In the genomic region with DNA sequence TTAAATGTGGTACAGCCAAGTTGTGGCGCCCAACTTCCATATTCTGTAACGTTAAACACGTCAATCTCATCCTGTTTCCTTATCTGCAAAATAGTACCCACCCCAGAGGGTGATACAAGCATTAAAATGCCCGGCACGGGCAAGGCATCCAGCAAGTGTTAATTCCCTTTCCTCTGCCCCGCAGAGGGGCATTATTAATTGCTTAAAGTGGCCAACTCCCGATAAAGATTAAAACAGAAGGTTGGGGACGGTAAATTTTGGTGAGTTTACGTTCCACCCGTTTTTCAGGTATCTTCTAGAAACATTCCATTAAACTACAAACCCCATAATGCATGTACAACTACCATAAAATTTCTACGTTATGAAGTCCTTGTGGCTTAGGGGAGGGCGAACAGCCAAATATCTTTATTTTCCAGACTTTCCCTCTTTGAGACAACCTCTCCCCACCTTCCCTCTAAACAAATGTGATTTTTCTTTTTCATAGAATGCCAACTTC, we compare ENCODE assay signal across 8 cellular contexts. TPM values are rescaled to one million over a fixed set of nuclear protein-coding genes. Genes with fewer than 3 reads are reported as not detected.
DNase-seq lines count a peak whose midpoint lies in the region; ATAC-seq and TF ChIP-seq lines count a peak whose summit lies in the region.

No MANE protein-coding gene starts in this region.

- H3K9me3 Mint-ChIP-seq in CD8-positive, alpha-beta memory T cell, result no peaks in the 10 kb centered on the region
- no peaks in the 10 kb centered on the region for H3K9me3 Mint-ChIP-seq in activated CD4-positive, alpha-beta memory T cell treated with anti-CD3 and anti-CD28 coated beads, Interleukin-2, amount 10 ng/mL, durations not matched to agents 7 days and 5 days
- H3K9me3 Mint-ChIP-seq in progenitor cell of endocrine pancreas (ENCODE audit: low read depth), result no peaks in the 10 kb centered on the region

- no peaks in the 10 kb centered on the region for H3K27me3 ChIP-seq in CD8-positive, alpha-beta memory T cell (ENCODE audit: insufficient read depth, low read length, poor library complexity, severe bottlenecking)
- no peaks in the 10 kb centered on the region for H3K27me3 ChIP-seq in HUES64 (ENCODE audit: insufficient read depth, low read length)

- peaks cover 30 to 42% (median 39%) of the 10 kb centered on the region in 3 donors for H3K4me1 Mint-ChIP-seq in CD8-positive, alpha-beta memory T cell
- H3K4me1 Mint-ChIP-seq in activated CD4-positive, alpha-beta memory T cell treated with anti-CD3 and anti-CD28 coated beads, Interleukin-2, amount 10 ng/mL, durations not matched to agents 7 days and 5 days, result peaks cover 19% of the 10 kb centered on the region
- H3K4me1 Mint-ChIP-seq in progenitor cell of endocrine pancreas (ENCODE audit: low read depth), result peaks cover 27% of the 10 kb centered on the region

- POLR2A ChIA-PET in CD8-positive, alpha-beta memory T cell (lab: Charles Lee), result interaction anchor here (1.5 kb wide), 2 partner anchors 222 to 262 kb away, joined by 11 to 20 read pairs; a partner anchor contains a TSS
- POLR2A ChIA-PET in activated CD4-positive, alpha-beta memory T cell treated with anti-CD3 and anti-CD28 coated beads, Interleukin-2, amount 10 ng/mL, durations not matched to agents 7 days and 5 days (lab: Charles Lee), result interaction anchor here (1.1 to 1.9 kb wide), 5 partner anchors 9 to 358 kb away, joined by 3 to 21 read pairs (median 4); a partner anchor contains a TSS

- ATAC-seq in GM21381 (IDR thresholded peaks at IDR 0.05; ENCODE audit: unreplicated experiment), result no peak

- H3K4me3 Mint-ChIP-seq in CD8-positive, alpha-beta memory T cell, result peak overlapping the region; percentile 91 to 100 (median 98)
- H3K4me3 Mint-ChIP-seq in activated CD4-positive, alpha-beta memory T cell treated with anti-CD3 and anti-CD28 coated beads, Interleukin-2, amount 10 ng/mL, durations not matched to agents 7 days and 5 days, result peak overlapping the region; percentile 96
- H3K4me3 Mint-ChIP-seq in progenitor cell of endocrine pancreas (ENCODE audit: low read depth), result peak overlapping the region; percentile 99

- TF ChIP-seq CTCF in fibroblast of pulmonary artery (IDR thresholded peaks at IDR 0.05; ENCODE audit: low read length, missing control alignments) (no peak), progenitor cell of endocrine pancreas (IDR thresholded peaks at IDR 0.05; ENCODE audit: unreplicated experiment) (no peak), GM13976 (IDR thresholded peaks at IDR 0.05; ENCODE audit: borderline replicate concordance, control extremely low read depth, extremely low read depth, insufficient read depth, missing control alignments) (no peak)

- H3K36me3 ChIP-seq in CD8-positive, alpha-beta memory T cell (ENCODE audit: insufficient read depth, low read length), result no peaks in the 10 kb centered on the region
- H3K36me3 ChIP-seq in HUES64 (ENCODE audit: insufficient read depth, low read length), result peaks cover 17% of the 10 kb centered on the region

- 6% methylated on average over 8 of the region's 12 CpGs for WGBS in HUES64

- H3K27ac Mint-ChIP-seq in CD8-positive, alpha-beta memory T cell, result peak overlapping the region; percentile 95 to 100 (median 99)
- H3K27ac Mint-ChIP-seq in activated CD4-positive, alpha-beta memory T cell treated with anti-CD3 and anti-CD28 coated beads, Interleukin-2, amount 10 ng/mL, durations not matched to agents 7 days and 5 days, result peak overlapping the region; percentile 99
- peak overlapping the region; percentile 100 for H3K27ac Mint-ChIP-seq in progenitor cell of endocrine pancreas

- no peaks in the 10 kb centered on the region for H3K9me3 ChIP-seq in CD8-positive, alpha-beta memory T cell (ENCODE audit: low read length)
- H3K9me3 ChIP-seq in HUES64 (ENCODE audit: insufficient read depth, low read depth, low read length), result no peaks in the 10 kb centered on the region

- peaks cover 19% of the 10 kb centered on the region for H3K4me1 ChIP-seq in CD8-positive, alpha-beta memory T cell (ENCODE audit: insufficient read depth, low read length)
- H3K4me1 ChIP-seq in HUES64 (ENCODE audit: insufficient read depth, low read length), result peaks cover 19% of the 10 kb centered on the region; the same call in 1 of the 2 replicates

- CTCF ChIA-PET in CD8-positive, alpha-beta memory T cell (lab: Charles Lee), result no interaction called here
- CTCF ChIA-PET in activated CD4-positive, alpha-beta memory T cell treated with anti-CD3 and anti-CD28 coated beads, Interleukin-2, amount 10 ng/mL, durations not matched to agents 7 days and 5 days (lab: Charles Lee), result interaction anchor here (1.0 to 1.5 kb wide), 2 partner anchors 35 to 222 kb away, joined by 3 to 10 read pairs; no protein-coding TSS in a partner anchor

- peak overlapping the region; percentile 95 for H3K4me3 ChIP-seq in CD8-positive, alpha-beta memory T cell (ENCODE audit: low read length)
- H3K4me3 ChIP-seq in HUES64 (ENCODE audit: low read length) (peak overlapping the region; percentile 97), fibroblast of pulmonary artery (replicated peaks; ENCODE audit: low read depth, low read length) (peak overlapping the region; percentile 98)

- DNase-seq in CD8-positive, alpha-beta memory T cell, result peak in 3 of 5 donors; percentile 16 to 60 (median 46)
- peak; percentile 32 for DNase-seq in activated CD4-positive, alpha-beta memory T cell treated with anti-CD3 and anti-CD28 coated beads, Interleukin-2, amount 10 ng/mL, durations not matched to agents 7 days and 5 days
- DNase-seq in fibroblast of pulmonary artery (ENCODE audit: low read depth) (peak; percentile 41), progenitor cell of endocrine pancreas (ENCODE audit: low spot score, unreplicated experiment) (no peak), GM13976 (ENCODE audit: low spot score) (no peak), GF-D8 (lab: John Stamatoyannopoulos, UW) (no peak)

- H3K36me3 Mint-ChIP-seq in CD8-positive, alpha-beta memory T cell, result peaks cover 0 to 42% (median 3%) of the 10 kb centered on the region in 3 donors
- peaks cover 26% of the 10 kb centered on the region for H3K36me3 Mint-ChIP-seq in activated CD4-positive, alpha-beta memory T cell treated with anti-CD3 and anti-CD28 coated beads, Interleukin-2, amount 10 ng/mL, durations not matched to agents 7 days and 5 days (ENCODE audit: low read depth)
- peaks cover 3% of the 10 kb centered on the region for H3K36me3 Mint-ChIP-seq in progenitor cell of endocrine pancreas (ENCODE audit: insufficient read depth)

- no peaks in the 10 kb centered on the region for H3K27me3 Mint-ChIP-seq in CD8-positive, alpha-beta memory T cell
- no peaks in the 10 kb centered on the region for H3K27me3 Mint-ChIP-seq in activated CD4-positive, alpha-beta memory T cell treated with anti-CD3 and anti-CD28 coated beads, Interleukin-2, amount 10 ng/mL, durations not matched to agents 7 days and 5 days
- H3K27me3 Mint-ChIP-seq in progenitor cell of endocrine pancreas, result no peaks in the 10 kb centered on the region

- peak overlapping the region; percentile 97 for H3K27ac ChIP-seq in CD8-positive, alpha-beta memory T cell (ENCODE audit: low read depth, low read length)
- peak overlapping the region; percentile 100 for H3K27ac ChIP-seq in HUES64 (ENCODE audit: low read depth, low read length)

- in situ Hi-C loops in GM13976 (cut with MboI; ENCODE audit: low sequenced_read_pairs, unreplicated experiment), result no loop called here

- peak overlapping the region; percentile 88 for H3K9ac ChIP-seq in HUES64 (ENCODE audit: low read depth, low read length)

RNA-seq across cellular contexts. Expression of a gene that starts 1.3 kb away (rescaled TPM):
- 10 to 100 TPM; 77.7 to 81.9 TPM for total RNA-seq in CD8-positive, alpha-beta memory T cell
- polyA plus RNA-seq in CD8-positive, alpha-beta memory T cell, result 101 TPM
- 68.5 TPM for polyA plus RNA-seq in HUES64 (2013, experiment 1 of 2)
- 85.0 TPM for polyA plus RNA-seq in HUES64 (2013, experiment 2 of 2)
- total RNA-seq in activated CD4-positive, alpha-beta memory T cell treated with anti-CD3 and anti-CD28 coated beads, Interleukin-2, amount 10 ng/mL, durations not matched to agents 7 days and 5 days, result 100 to 1,000 TPM; 105 to 109 TPM
- total RNA-seq in progenitor cell of endocrine pancreas, result 128 and 135 TPM in 2 replicates

Comparison
In these comparisons a context has a peak if more than half of its experiments do, and no peak if none do; other contexts are left out.
1. DNase-seq: peak in CD8-positive, alpha-beta memory T cell (3 of 5), activated CD4-positive, alpha-beta memory T cell treated with anti-CD3 and anti-CD28 coated beads, Interleukin-2, amount 10 ng/mL, durations not matched to agents 7 days and 5 days (single experiment) and fibroblast of pulmonary artery (single experiment); none in progenitor cell of endocrine pancreas (single experiment), GM13976 (single experiment) and GF-D8 (single experiment).
2. Peak in every context shown above with its lines, with median percentiles within 50 percentile points of each other: H3K4me3 ChIP-seq, H3K27ac Mint-ChIP-seq and H3K4me3 Mint-ChIP-seq.